24 cellular contexts compared by ENCODE assay signal in the genomic region with DNA sequence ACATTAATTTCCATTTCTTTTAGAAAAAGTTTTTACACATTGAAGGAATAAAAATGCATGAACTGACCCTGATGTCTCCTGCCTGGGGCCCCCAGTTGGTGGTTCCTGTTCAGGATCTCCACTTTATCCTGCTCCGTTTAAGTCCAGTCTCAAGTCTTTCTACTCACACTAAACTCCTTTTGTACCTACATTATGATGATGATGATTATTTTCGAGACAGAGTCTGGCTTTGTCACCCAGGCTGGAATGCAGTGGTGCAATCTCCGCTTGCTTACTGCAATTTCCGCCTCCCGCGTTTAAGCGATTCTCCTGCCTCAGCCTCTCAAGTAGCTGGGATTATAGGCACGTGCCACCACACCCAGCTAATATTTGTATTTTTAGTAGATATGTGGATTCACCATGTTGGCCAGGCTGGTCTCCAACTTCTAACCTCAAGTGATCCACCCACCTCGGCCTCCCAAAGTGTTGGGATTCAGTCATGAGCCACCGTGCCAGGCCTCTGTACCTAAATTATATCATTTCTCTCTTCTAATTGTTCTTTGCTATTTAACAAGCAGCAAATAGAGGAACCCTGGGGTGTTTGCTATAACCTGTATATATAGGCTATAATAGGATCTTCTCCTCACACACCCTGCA. TPM values are rescaled to one million over a fixed set of nuclear protein-coding genes. Genes with fewer than 3 reads are reported as not detected.
DNase-seq lines count a peak whose midpoint lies in the region; ATAC-seq and TF ChIP-seq lines count a peak whose summit lies in the region.
"Had no signal": no experiment of that assay in that cellular context is flagged by ENCODE, and none has a peak within 500 bp of the region (broad histone marks: within the 10 kb centered on the region; RNA-seq: fewer than 3 reads in every experiment).

No MANE protein-coding gene starts in this region.

- no peak for DNase-seq in GM23338 (ENCODE audit: low spot score)
- peak; percentile 65 for DNase-seq in NCI-H460 (ENCODE audit: extremely low read depth, low read depth)
- peak; percentile 51 for DNase-seq in fibroblast of gingiva (ENCODE audit: low read depth)
- DNase-seq in type B pancreatic cell (ENCODE audit: extremely low spot score, unreplicated experiment): no peak
- DNase-seq in stimulated activated effector memory CD8-positive, alpha-beta T cell treated with anti-CD3 and anti-CD28 coated beads, Interleukin-12 subunit alpha, Interleukin-12 subunit beta, amount 100 ng/mL, for 72 hours (ENCODE audit: low spot score in 2 of 2): no peak
- DNase-seq in activated naive CD8-positive, alpha-beta T cell treated with anti-CD3 and anti-CD28 coated beads for 36 hours: no peak
- DNase-seq in activated CD4-positive, CD25-positive, alpha-beta regulatory T cell treated with anti-CD3 and anti-CD28 coated beads, Interleukin-2, amount 50 U/mL, for 72 hours: no peak
- DNase-seq: activated CD4-positive, alpha-beta memory T cell treated with anti-CD3 and anti-CD28 coated beads for 36 hours; activated naive CD4-positive, alpha-beta T cell treated with anti-CD3 and anti-CD28 coated beads, Interleukin-2, amount 50 U/mL, for 16 hours; activated T-cell treated with anti-CD3 and anti-CD28 coated beads, Interleukin-2, amount 50 U/mL, for 1 hour; effector CD8-positive, alpha-beta T cell; EL; esophagus squamous epithelium; HCEC 1CT; Kasumi-1; mesenchymal stem cell; NCI-H1092 treated with DMSO at 0.1 percent for 48 hours; NCI-H774; OCI-M1; sigmoid colon; T-helper 2 cell; WERI-Rb-1 had no signal

- H3K9me2 ChIP-seq in GM23338 (ENCODE audit: insufficient read depth): no peaks in the 10 kb centered on the region

- peaks cover 2% of the 10 kb centered on the region for H3K27me3 Mint-ChIP-seq in GM23338 (ENCODE audit: insufficient read depth, low read depth, poor library complexity)
- no peaks in the 10 kb centered on the region for H3K27me3 Mint-ChIP-seq in type B pancreatic cell
- H3K27me3 Mint-ChIP-seq in activated naive CD8-positive, alpha-beta T cell treated with anti-CD3 and anti-CD28 coated beads for 36 hours: no peaks in the 10 kb centered on the region
- H3K27me3 Mint-ChIP-seq: activated CD4-positive, alpha-beta memory T cell treated with anti-CD3 and anti-CD28 coated beads for 36 hours; stimulated activated memory B cell treated with anti-CD40 and anti-IgM and Interleukin-4, amounts not matched to agents 10 μg/mL and 1 μg/mL and 100 μg/mL, for 72 hours had no signal

- peaks cover 6% of the 10 kb centered on the region for H3K4me1 ChIP-seq in GM23338 (ENCODE audit: insufficient read depth)

- H3K4me2 ChIP-seq in GM23338: no peak overlapping the region

- peaks cover 11% of the 10 kb centered on the region for H4K20me1 ChIP-seq in GM23338 (replicated peaks; ENCODE audit: insufficient read depth)

- H3K27me3 ChIP-seq in GM23338 (ENCODE audit: insufficient read depth): no peaks in the 10 kb centered on the region
- H3K27me3 ChIP-seq: ascending aorta, esophagus squamous epithelium, sigmoid colon had no signal

- no peak overlapping the region for H3K27ac ChIP-seq in GM23338 (ENCODE audit: low read depth)
- H3K27ac ChIP-seq: ascending aorta, esophagus squamous epithelium, sigmoid colon, WERI-Rb-1 had no signal

- no peak overlapping the region for H3K4me3 ChIP-seq in GM23338
- H3K4me3 ChIP-seq: ascending aorta, esophagus squamous epithelium, sigmoid colon had no signal

- no peak overlapping the region for H3K4me3 Mint-ChIP-seq in GM23338
- peak overlapping the region; percentile 25 for H3K4me3 Mint-ChIP-seq in type B pancreatic cell
- H3K4me3 Mint-ChIP-seq in stimulated activated effector memory CD8-positive, alpha-beta T cell treated with anti-CD3 and anti-CD28 coated beads, Interleukin-12 subunit alpha, Interleukin-12 subunit beta, amount 100 ng/mL, for 72 hours: no peak overlapping the region
- H3K4me3 Mint-ChIP-seq in activated naive CD8-positive, alpha-beta T cell treated with anti-CD3 and anti-CD28 coated beads for 36 hours: no peak overlapping the region
- H3K4me3 Mint-ChIP-seq: activated CD4-positive, alpha-beta memory T cell treated with anti-CD3 and anti-CD28 coated beads for 36 hours; stimulated activated memory B cell treated with anti-CD40 and anti-IgM and Interleukin-4, amounts not matched to agents 10 μg/mL and 1 μg/mL and 100 μg/mL, for 72 hours had no signal

- H3K9me3 Mint-ChIP-seq in GM23338: 0 out of 3 replicates have a peak, but pooled peaks cover 3% of the 10 kb centered on the region
- H3K9me3 Mint-ChIP-seq in type B pancreatic cell: no peaks in the 10 kb centered on the region
- H3K9me3 Mint-ChIP-seq in stimulated activated effector memory CD8-positive, alpha-beta T cell treated with anti-CD3 and anti-CD28 coated beads, Interleukin-12 subunit alpha, Interleukin-12 subunit beta, amount 100 ng/mL, for 72 hours: no peaks in the 10 kb centered on the region
- no peaks in the 10 kb centered on the region for H3K9me3 Mint-ChIP-seq in activated naive CD8-positive, alpha-beta T cell treated with anti-CD3 and anti-CD28 coated beads for 36 hours
- H3K9me3 Mint-ChIP-seq: activated CD4-positive, alpha-beta memory T cell treated with anti-CD3 and anti-CD28 coated beads for 36 hours; stimulated activated memory B cell treated with anti-CD40 and anti-IgM and Interleukin-4, amounts not matched to agents 10 μg/mL and 1 μg/mL and 100 μg/mL, for 72 hours had no signal

- H3K4me1 Mint-ChIP-seq in GM23338 (peaks cover 8% of the 10 kb centered on the region), type B pancreatic cell (ENCODE audit: unreplicated experiment) (peaks cover 5% of the 10 kb centered on the region)
- peaks cover 6% of the 10 kb centered on the region for H3K4me1 Mint-ChIP-seq in stimulated activated effector memory CD8-positive, alpha-beta T cell treated with anti-CD3 and anti-CD28 coated beads, Interleukin-12 subunit alpha, Interleukin-12 subunit beta, amount 100 ng/mL, for 72 hours
- peaks cover 9% of the 10 kb centered on the region for H3K4me1 Mint-ChIP-seq in activated naive CD8-positive, alpha-beta T cell treated with anti-CD3 and anti-CD28 coated beads for 36 hours

- no peak overlapping the region for H3K27ac Mint-ChIP-seq in GM23338
- peak overlapping the region; percentile 31 for H3K27ac Mint-ChIP-seq in type B pancreatic cell
- H3K27ac Mint-ChIP-seq in stimulated activated effector memory CD8-positive, alpha-beta T cell treated with anti-CD3 and anti-CD28 coated beads, Interleukin-12 subunit alpha, Interleukin-12 subunit beta, amount 100 ng/mL, for 72 hours: no peak overlapping the region
- no peak overlapping the region for H3K27ac Mint-ChIP-seq in activated naive CD8-positive, alpha-beta T cell treated with anti-CD3 and anti-CD28 coated beads for 36 hours
- H3K27ac Mint-ChIP-seq: activated CD4-positive, alpha-beta memory T cell treated with anti-CD3 and anti-CD28 coated beads for 36 hours; stimulated activated memory B cell treated with anti-CD40 and anti-IgM and Interleukin-4, amounts not matched to agents 10 μg/mL and 1 μg/mL and 100 μg/mL, for 72 hours had no signal

- H2AFZ ChIP-seq in GM23338: peak overlapping the region; percentile 32; the same call in 1 of the 2 replicates

- ATAC-seq in GM23338: no peak
- ATAC-seq in stimulated activated effector memory CD8-positive, alpha-beta T cell treated with anti-CD3 and anti-CD28 coated beads, Interleukin-12 subunit alpha, Interleukin-12 subunit beta, amount 100 ng/mL, for 72 hours: no peak
- ATAC-seq: stimulated activated memory B cell treated with anti-CD40 and anti-IgM and Interleukin-4, amounts not matched to agents 10 μg/mL and 1 μg/mL and 100 μg/mL, for 72 hours had no signal

- H3K36me3 Mint-ChIP-seq in GM23338 (ENCODE audit: low read depth): peaks cover 9% of the 10 kb centered on the region; the same call in 2 of the 3 replicates
- peaks cover 3% of the 10 kb centered on the region for H3K36me3 Mint-ChIP-seq in type B pancreatic cell
- peaks cover 18% of the 10 kb centered on the region for H3K36me3 Mint-ChIP-seq in stimulated activated effector memory CD8-positive, alpha-beta T cell treated with anti-CD3 and anti-CD28 coated beads, Interleukin-12 subunit alpha, Interleukin-12 subunit beta, amount 100 ng/mL, for 72 hours
- peaks cover 8% of the 10 kb centered on the region for H3K36me3 Mint-ChIP-seq in activated naive CD8-positive, alpha-beta T cell treated with anti-CD3 and anti-CD28 coated beads for 36 hours
- H3K36me3 Mint-ChIP-seq: stimulated activated memory B cell treated with anti-CD40 and anti-IgM and Interleukin-4, amounts not matched to agents 10 μg/mL and 1 μg/mL and 100 μg/mL, for 72 hours had no signal

- H3K79me2 ChIP-seq in GM23338 (replicated peaks; ENCODE audit: insufficient read depth): peaks cover 22% of the 10 kb centered on the region

- H3F3A ChIP-seq in GM23338 (replicated peaks; ENCODE audit: low read depth): peaks cover 4% of the 10 kb centered on the region; the same call in 1 of the 2 replicates

- TF ChIP-seq CTCF in GM23338 (conservative IDR thresholded peaks at IDR 0.05; ENCODE audit: low read depth in 2 of 2) (no peak), type B pancreatic cell (conservative IDR thresholded peaks at IDR 0.05) (no peak)

- H3K36me3 ChIP-seq in GM23338 (ENCODE audit: insufficient read depth): no peaks in the 10 kb centered on the region
- H3K36me3 ChIP-seq: ascending aorta, esophagus squamous epithelium, sigmoid colon had no signal

TF ChIP-seq in GM23338, 12 proteins besides CTCF, POLR2A, EP300 and RAD21:
- no peak for TF ChIP-seq CREB1 (CRISPR knock-in tag; IDR thresholded peaks at IDR 0.05; ENCODE audit: low read depth)
- TF ChIP-seq JUNB (IDR thresholded peaks at IDR 0.05; ENCODE audit: unreplicated experiment): no peak
- no peak for TF ChIP-seq ZNF114 (CRISPR knock-in tag; IDR thresholded peaks at IDR 0.05)
- no peak for TF ChIP-seq EZH2phosphoT487 (IDR thresholded peaks at IDR 0.05; ENCODE audit: unreplicated experiment)

RNA-seq across cellular contexts. Expression of a gene that starts 2.2 kb away (rescaled TPM):
- total RNA-seq in GM23338 (2014; rRNA removed; shearing (Covaris generic)): 62.4 and 66.0 TPM in 2 replicates
- polyA plus RNA-seq in GM23338 (2016; fragmentation: Nextera tagmentation; extraction: Ambion mirVana): 12.2 and 12.3 TPM in 2 replicates
- 43.9 and 45.9 TPM in 2 replicates for total RNA-seq in NCI-H460 (2014; rRNA removed; shearing (Covaris generic))
- 42.6 and 60.3 TPM in 2 replicates for polyA plus RNA-seq in NCI-H460 (2014; cell fraction: nucleus; rRNA removed)
- 59.5 and 75.5 TPM in 2 replicates for total RNA-seq in type B pancreatic cell (ENCODE audit: low replicate concordance)
- total RNA-seq in activated naive CD8-positive, alpha-beta T cell treated with anti-CD3 and anti-CD28 coated beads for 36 hours: 10 to 100 TPM; 59.4 to 67.2 TPM

RNA-seq across cellular contexts. Expression of a gene that starts 58.8 kb away (rescaled TPM):
- 66.1 and 83.8 TPM in 2 replicates for total RNA-seq in GM23338 (2014; rRNA removed; shearing (Covaris generic))
- polyA plus RNA-seq in GM23338 (2016; fragmentation: Nextera tagmentation; extraction: Ambion mirVana): 67.1 and 69.5 TPM in 2 replicates
- 26.6 and 37.7 TPM in 2 replicates for total RNA-seq in NCI-H460 (2014; rRNA removed; shearing (Covaris generic))
- polyA plus RNA-seq in NCI-H460 (2014; cell fraction: nucleus; rRNA removed): 39.3 and 56.5 TPM in 2 replicates
- 75.4 and 111 TPM in 2 replicates for total RNA-seq in type B pancreatic cell (ENCODE audit: low replicate concordance)
- total RNA-seq in activated naive CD8-positive, alpha-beta T cell treated with anti-CD3 and anti-CD28 coated beads for 36 hours: 10 to 100 TPM; 49.9 to 51.3 TPM

Comparison
In these comparisons a context has a peak if more than half of its experiments do, and no peak if none do; other contexts are left out.
1. DNase-seq: peak in NCI-H460 (single experiment) and fibroblast of gingiva (single experiment); none in GM23338 (single experiment), type B pancreatic cell (single experiment), stimulated activated effector memory CD8-positive, alpha-beta T cell treated with anti-CD3 and anti-CD28 coated beads, Interleukin-12 subunit alpha, Interleukin-12 subunit beta, amount 100 ng/mL, for 72 hours (0 of 2), activated naive CD8-positive, alpha-beta T cell treated with anti-CD3 and anti-CD28 coated beads for 36 hours (single experiment) and activated CD4-positive, CD25-positive, alpha-beta regulatory T cell treated with anti-CD3 and anti-CD28 coated beads, Interleukin-2, amount 50 U/mL, for 72 hours (single experiment).